ENCODE assay signal across 8 cellular contexts in the genomic region with DNA sequence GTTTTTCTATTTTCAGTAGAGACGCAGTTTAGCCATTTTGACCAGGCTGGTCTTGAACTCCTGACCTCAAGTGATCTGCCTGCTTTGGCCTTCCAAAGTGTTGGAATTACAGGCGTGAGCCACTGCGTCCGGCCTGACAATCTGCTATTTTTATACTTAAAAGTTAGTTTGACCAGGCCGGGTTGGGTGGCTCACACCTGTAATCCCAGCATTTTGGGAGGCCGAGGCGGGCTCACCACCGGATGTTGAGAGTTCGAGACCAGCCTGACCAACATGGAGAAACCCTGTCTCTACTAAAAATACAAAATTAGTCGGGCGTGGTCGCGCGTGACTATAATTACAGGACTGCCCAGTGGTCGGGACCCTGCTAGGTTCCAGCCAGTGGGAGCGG. TPM values are rescaled to one million over a fixed set of nuclear protein-coding genes. Genes with fewer than 3 reads are reported as not detected.
A peak's percentile ranks its signal among the peaks of the same experiment; 100 is the strongest.
DNase-seq lines count a peak whose midpoint lies in the region; ATAC-seq and TF ChIP-seq lines count a peak whose summit lies in the region.
"Not testable (repeated sequence)": the region's sequence is repeated elsewhere in the genome, so short reads cannot be mapped to it uniquely, and the experiment has no call there.

No MANE protein-coding gene starts in this region.

- not testable (repeated sequence) for H3K4me3 Mint-ChIP-seq in GM23338; endothelial cell (ENCODE audit: unreplicated experiment)
- H3K4me3 Mint-ChIP-seq in T-helper 17 cell = peak overlapping the region; percentile 65
- peak overlapping the region; percentile 52 for H3K4me3 Mint-ChIP-seq in activated naive CD8-positive, alpha-beta T cell treated with anti-CD3 and anti-CD28 coated beads for 36 hours
- H3K4me3 Mint-ChIP-seq in immature natural killer cell = peak overlapping the region in 4 of 5 donors; percentile 20 to 65 (median 52)

- not testable (repeated sequence) for TF ChIP-seq EP300 in sigmoid colon (IDR thresholded peaks at IDR 0.05)

- not testable (repeated sequence) for H3K27ac ChIP-seq in AG04450 (ENCODE audit: low read depth, low read length); thymus (ENCODE audit: low read depth)
- H3K27ac ChIP-seq in GM23338 (ENCODE audit: low read depth) (peak overlapping the region; percentile 95), sigmoid colon (peak overlapping the region; percentile 3 to 48 (median 14))

- H3K27ac Mint-ChIP-seq in GM23338; T-helper 17 cell; activated naive CD8-positive, alpha-beta T cell treated with anti-CD3 and anti-CD28 coated beads for 36 hours; immature natural killer cell: not testable (repeated sequence)
- peak overlapping the region; percentile 77 for H3K27ac Mint-ChIP-seq in endothelial cell (ENCODE audit: unreplicated experiment)

- not testable (repeated sequence) for H2AFZ ChIP-seq in GM23338

- not testable (repeated sequence) for H3K27me3 Mint-ChIP-seq in GM23338 (ENCODE audit: insufficient read depth, low read depth, poor library complexity); T-helper 17 cell; activated naive CD8-positive, alpha-beta T cell treated with anti-CD3 and anti-CD28 coated beads for 36 hours; endothelial cell (ENCODE audit: unreplicated experiment); immature natural killer cell (ENCODE audit: low read depth in 3 of 3)

- ATAC-seq in GM23338, T-helper 17 cell: not testable (repeated sequence)

- H3K4me1 Mint-ChIP-seq in GM23338; activated naive CD8-positive, alpha-beta T cell treated with anti-CD3 and anti-CD28 coated beads for 36 hours; immature natural killer cell: not testable (repeated sequence)
- peaks cover 11% of the 10 kb centered on the region for H3K4me1 Mint-ChIP-seq in T-helper 17 cell
- peaks cover 15% of the 10 kb centered on the region for H3K4me1 Mint-ChIP-seq in endothelial cell (ENCODE audit: unreplicated experiment)

- H4K20me1 ChIP-seq in GM23338 (replicated peaks; ENCODE audit: insufficient read depth) = not testable (repeated sequence)

- H3K9me2 ChIP-seq in GM23338 (ENCODE audit: insufficient read depth) = not testable (repeated sequence)

- not testable (repeated sequence) for H3K9me3 ChIP-seq in AG04450 (ENCODE audit: control insufficient read depth, insufficient read depth, low read length); T-helper 17 cell (ENCODE audit: control insufficient read depth, low read length, poor library complexity, severe bottlenecking); sigmoid colon; thymus (ENCODE audit: control insufficient read depth)

- CTCF ChIA-PET in AG04450 (lab: Charles Lee) = not testable (repeated sequence)

- H3K36me3 ChIP-seq in GM23338 (ENCODE audit: insufficient read depth); sigmoid colon; thymus (ENCODE audit: control insufficient read depth, insufficient read depth): not testable (repeated sequence)

- intact Hi-C loops in sigmoid colon (cut with DNase I) = not testable (repeated sequence)

- H3K4me3 ChIP-seq in AG04450 (ENCODE audit: low read depth, low read length) = peak overlapping the region; percentile 27; the same call in 1 of the 2 replicates
- 0 out of 2 replicates have a peak overlapping the region, but pooled peaks have one; percentile 23 for H3K4me3 ChIP-seq in GM23338
- H3K4me3 ChIP-seq in sigmoid colon = peak overlapping the region in 3 of 4 donors; percentile 35 to 46 (median 44)
- peak overlapping the region; percentile 53 for H3K4me3 ChIP-seq in thymus (ENCODE audit: low read length)

- not testable (repeated sequence) for TF ChIP-seq CTCF in AG04450 (IDR thresholded peaks at IDR 0.05; ENCODE audit: low read depth, low read length); GM23338 (conservative IDR thresholded peaks at IDR 0.05; ENCODE audit: low read depth in 2 of 2); endothelial cell (IDR thresholded peaks at IDR 0.05; ENCODE audit: unreplicated experiment); sigmoid colon (IDR thresholded peaks at IDR 0.05)

- WGBS in sigmoid colon, 2 donors = 28 to 58% methylated on average over 16 of the region's 16 CpGs
- 74% methylated on average over 16 of the region's 16 CpGs for WGBS in thymus

- not testable (repeated sequence) for H3K79me2 ChIP-seq in GM23338 (replicated peaks; ENCODE audit: insufficient read depth)

- H3K27me3 ChIP-seq in AG04450 (ENCODE audit: control insufficient read depth, insufficient read depth, low read length); GM23338 (ENCODE audit: insufficient read depth); sigmoid colon; thymus (ENCODE audit: control insufficient read depth, insufficient read depth): not testable (repeated sequence)

- POLR2A ChIA-PET in AG04450 (lab: Yijun Ruan, JAX) = not testable (repeated sequence)

- H3K36me3 Mint-ChIP-seq in GM23338 (ENCODE audit: low read depth); T-helper 17 cell (ENCODE audit: low read depth); activated naive CD8-positive, alpha-beta T cell treated with anti-CD3 and anti-CD28 coated beads for 36 hours; endothelial cell (ENCODE audit: low read depth, unreplicated experiment); immature natural killer cell: not testable (repeated sequence)

- peaks cover 12% of the 10 kb centered on the region for H3F3A ChIP-seq in GM23338 (replicated peaks; ENCODE audit: low read depth)

- not testable (repeated sequence) for TF ChIP-seq POLR2A in sigmoid colon (IDR thresholded peaks at IDR 0.05)

- not testable (repeated sequence) for H3K4me2 ChIP-seq in GM23338

- DNase-seq in AG04450 (ENCODE audit: low read depth, low spot score); GM23338 (ENCODE audit: low spot score); T-helper 17 cell; activated naive CD8-positive, alpha-beta T cell treated with anti-CD3 and anti-CD28 coated beads for 36 hours; endothelial cell (ENCODE audit: low spot score); immature natural killer cell; sigmoid colon: not testable (repeated sequence)

- H3K4me1 ChIP-seq in GM23338 (ENCODE audit: insufficient read depth); sigmoid colon; thymus (ENCODE audit: control insufficient read depth, insufficient read depth, low read length): not testable (repeated sequence)

- H3K9me3 Mint-ChIP-seq in GM23338; activated naive CD8-positive, alpha-beta T cell treated with anti-CD3 and anti-CD28 coated beads for 36 hours; endothelial cell (ENCODE audit: unreplicated experiment); immature natural killer cell: not testable (repeated sequence)

RNA-seq across cellular contexts. Expression of a gene that starts 19.8 kb away (rescaled TPM):
- polyA plus RNA-seq in AG04450 (2011; rRNA removed) (17.4 and 21.8 TPM in 2 replicates), GM23338 (2016; fragmentation: Nextera tagmentation; extraction: Ambion mirVana) (48.1 and 48.9 TPM in 2 replicates), immature natural killer cell (10 to 100 TPM; 54.3 to 78.2 (median 62.3) TPM), sigmoid colon (10 to 100 TPM in 2 of 3 donors, 1 to 10 TPM in 1; 6.6 to 39.9 (median 19.7) TPM), thymus (21.9 TPM)
- 12.4 and 13.1 TPM in 2 replicates for polyA minus RNA-seq in AG04450 (2011; rRNA and poly(A)+ RNA removed)
- 51.9 and 59.2 TPM in 2 replicates for total RNA-seq in GM23338 (2014; rRNA removed; shearing (Covaris generic))
- total RNA-seq in T-helper 17 cell (10 to 100 TPM; 45.7 to 49.0 TPM), endothelial cell (ENCODE audit: unreplicated experiment) (47.9 TPM), sigmoid colon (10 to 100 TPM; 16.3 to 20.0 (median 18.4) TPM)
- total RNA-seq in activated naive CD8-positive, alpha-beta T cell treated with anti-CD3 and anti-CD28 coated beads for 36 hours = 100 to 1,000 TPM; 184 to 193 TPM

RNA-seq across cellular contexts. Expression of a gene that starts 54.0 kb away (rescaled TPM):
- polyA plus RNA-seq in AG04450 (2011; rRNA removed) = 6.6 and 9.0 TPM in 2 replicates
- polyA minus RNA-seq in AG04450 (2011; rRNA and poly(A)+ RNA removed) = 1.7 and 2.8 TPM in 2 replicates
- total RNA-seq in GM23338 (2014; rRNA removed; shearing (Covaris generic)) = 1.5 and 1.7 TPM in 2 replicates
- polyA plus RNA-seq in GM23338 (2016; fragmentation: Nextera tagmentation; extraction: Ambion mirVana) = 2.1 TPM in 2 replicates
- under 1 TPM; 0.34 to 0.40 TPM for total RNA-seq in T-helper 17 cell
- 1 to 10 TPM; 2.1 to 2.3 TPM for total RNA-seq in activated naive CD8-positive, alpha-beta T cell treated with anti-CD3 and anti-CD28 coated beads for 36 hours
- 0.69 TPM for total RNA-seq in endothelial cell (ENCODE audit: unreplicated experiment)
- polyA plus RNA-seq in immature natural killer cell = 1 to 10 TPM in 1 of 3 donors, not detected in 2; 1.9 TPM
- total RNA-seq in sigmoid colon = 1 to 10 TPM; 2.2 to 6.1 (median 3.2) TPM
- 1 to 10 TPM in 2 of 3 donors, under 1 TPM in 1; 0.92 to 3.6 (median 2.4) TPM for polyA plus RNA-seq in sigmoid colon
- 1.2 TPM for polyA plus RNA-seq in thymus
